ENCODE assay signal across 13 cellular contexts in the genomic region with DNA sequence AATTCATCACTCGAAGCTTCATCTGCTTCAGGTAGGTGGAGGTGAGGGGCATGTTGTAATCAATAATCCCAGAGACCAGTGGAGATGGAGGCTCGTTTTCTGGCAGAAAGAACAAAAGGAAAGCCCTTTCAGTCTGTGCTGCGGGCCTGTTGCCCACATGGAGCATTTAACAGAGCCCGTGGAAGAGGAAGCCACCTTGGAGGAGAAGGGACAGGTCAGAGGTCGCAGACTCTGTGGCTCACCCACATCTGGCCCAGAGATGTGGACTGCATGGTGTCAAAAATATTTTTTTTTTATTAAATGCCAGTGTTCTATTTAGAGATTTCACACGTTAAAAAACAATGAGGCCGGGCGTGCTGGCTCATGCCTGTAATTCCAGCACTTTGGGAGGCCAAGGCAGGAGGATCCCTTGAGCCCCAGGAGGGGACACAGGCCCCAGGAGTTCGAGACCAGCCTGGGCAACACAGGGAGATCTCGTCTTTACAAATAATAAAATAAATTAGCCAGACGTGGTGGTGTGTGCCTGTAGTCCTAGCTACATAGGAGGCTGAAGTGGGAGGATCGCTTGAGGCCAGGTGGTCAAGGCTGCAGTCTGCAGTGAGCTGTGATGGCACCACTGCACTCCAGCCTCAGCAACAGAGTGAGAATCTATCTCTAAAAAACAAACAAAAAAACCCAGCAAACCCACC.
DNase-seq lines count a peak whose midpoint lies in the region; ATAC-seq and TF ChIP-seq lines count a peak whose summit lies in the region.
"Had no signal": no experiment of that assay in that cellular context is flagged by ENCODE, and none has a peak within 500 bp of the region (broad histone marks: within the 10 kb centered on the region; RNA-seq: fewer than 3 reads in every experiment).

No MANE protein-coding gene starts in this region.

- peak overlapping the region; percentile 87 for H3K27ac Mint-ChIP-seq in activated naive CD8-positive, alpha-beta T cell treated with anti-CD3 and anti-CD28 coated beads, Interleukin-2, amount 10 ng/mL, durations not matched to agents 7 days and 5 days

- H3K9me3 Mint-ChIP-seq in activated naive CD8-positive, alpha-beta T cell treated with anti-CD3 and anti-CD28 coated beads, Interleukin-2, amount 10 ng/mL, durations not matched to agents 7 days and 5 days: no peaks in the 10 kb centered on the region

- DNase-seq in cardiac muscle cell (ENCODE audit: low read depth in 1 of 2, low spot score in 1 of 2): no peak
- DNase-seq in left cardiac atrium: no peak
- no peak for DNase-seq in activated naive CD8-positive, alpha-beta T cell treated with anti-CD3 and anti-CD28 coated beads, Interleukin-2, amount 10 ng/mL, durations not matched to agents 7 days and 5 days
- no peak for DNase-seq in SHP77 (lab: John Stamatoyannopoulos, UW)
- no peak for DNase-seq in HuH-7.5 (ENCODE audit: low spot score)
- DNase-seq: activated CD8-positive, alpha-beta memory T cell treated with anti-CD3 and anti-CD28 coated beads, Interleukin-2, amount 50 U/mL, for 4 hours; HCEC 1CT; stimulated activated CD4-positive, alpha-beta T cell treated with anti-CD3 and anti-CD28 coated beads, Interleukin-1b, Interleukin-23, amount 100 ng/mL, for 48 hours; T1000 had no signal

- no peaks in the 10 kb centered on the region for H3K27me3 ChIP-seq in cardiac muscle cell
- no peaks in the 10 kb centered on the region for H3K27me3 ChIP-seq in mononuclear cell (ENCODE audit: insufficient read depth, low read length)

- peaks cover 31% of the 10 kb centered on the region for H3K36me3 Mint-ChIP-seq in activated naive CD8-positive, alpha-beta T cell treated with anti-CD3 and anti-CD28 coated beads, Interleukin-2, amount 10 ng/mL, durations not matched to agents 7 days and 5 days

- peaks cover 82% of the 10 kb centered on the region for H3K4me1 Mint-ChIP-seq in activated naive CD8-positive, alpha-beta T cell treated with anti-CD3 and anti-CD28 coated beads, Interleukin-2, amount 10 ng/mL, durations not matched to agents 7 days and 5 days

- H3K27ac ChIP-seq in cardiac muscle cell: peak overlapping the region; percentile 84

- intact Hi-C loops in left cardiac atrium (cut with DNase I): no loop called here

- POLR2A ChIA-PET in activated naive CD8-positive, alpha-beta T cell treated with anti-CD3 and anti-CD28 coated beads, Interleukin-2, amount 10 ng/mL, durations not matched to agents 7 days and 5 days (lab: Charles Lee): interaction anchor here (1.7 kb wide), 1 partner anchor 28 kb away, joined by 4 read pairs; no protein-coding TSS in a partner anchor

- H3K9me3 ChIP-seq in cardiac muscle cell (ENCODE audit: low read depth): no peaks in the 10 kb centered on the region
- no peaks in the 10 kb centered on the region for H3K9me3 ChIP-seq in mononuclear cell (ENCODE audit: low read depth, low read length)

- H3K4me3 ChIP-seq in cardiac muscle cell (no peak overlapping the region), mononuclear cell (ENCODE audit: low read length) (peak overlapping the region; percentile 1)

- peak overlapping the region; percentile 82 for H3K4me3 Mint-ChIP-seq in activated naive CD8-positive, alpha-beta T cell treated with anti-CD3 and anti-CD28 coated beads, Interleukin-2, amount 10 ng/mL, durations not matched to agents 7 days and 5 days

- H3K4me1 ChIP-seq in cardiac muscle cell (ENCODE audit: low read depth): peaks cover 40% of the 10 kb centered on the region
- H3K4me1 ChIP-seq in mononuclear cell (ENCODE audit: insufficient read depth, low read length): peaks cover 93% of the 10 kb centered on the region

- H3K36me3 ChIP-seq in cardiac muscle cell: no peaks in the 10 kb centered on the region

- TF ChIP-seq CTCF in cardiac muscle cell (IDR thresholded peaks at IDR 0.05; ENCODE audit: low read depth, low read length): no peak

- no peak for ATAC-seq in left cardiac atrium
- no peak for ATAC-seq in activated naive CD8-positive, alpha-beta T cell treated with anti-CD3 and anti-CD28 coated beads, Interleukin-2, amount 10 ng/mL, durations not matched to agents 7 days and 5 days (ENCODE audit: low read depth)
- ATAC-seq in HG02938 (IDR thresholded peaks at IDR 0.05; ENCODE audit: unreplicated experiment): no peak
- ATAC-seq in GM21381 (IDR thresholded peaks at IDR 0.05; ENCODE audit: unreplicated experiment): no peak
- ATAC-seq: esophagus mucosa had no signal

- H3K27me3 Mint-ChIP-seq in activated naive CD8-positive, alpha-beta T cell treated with anti-CD3 and anti-CD28 coated beads, Interleukin-2, amount 10 ng/mL, durations not matched to agents 7 days and 5 days: no peaks in the 10 kb centered on the region
